Comparison of ENCODE assay signal across 1 cellular context in genomic region chr11:61785837-61786402, GRCh38.
TF ChIP-seq lines count a peak whose summit lies in the region.

No MANE protein-coding gene starts in this region.

TF ChIP-seq in K562, 482 proteins besides CTCF, POLR2A, EP300 and RAD21:
- TF ChIP-seq ELF4 (CRISPR knock-in tag; IDR thresholded peaks at IDR 0.05): no peak
- no peak for TF ChIP-seq BMI1 (IDR thresholded peaks at IDR 0.05; ENCODE audit: low read length)
- no peak for TF ChIP-seq POLR2AphosphoS2 (IDR thresholded peaks at IDR 0.05; ENCODE audit: low read length)
- TF ChIP-seq POLR2G (IDR thresholded peaks at IDR 0.05; ENCODE audit: low read depth, low read length): peak; percentile 73
- TF ChIP-seq, protein P1, sequence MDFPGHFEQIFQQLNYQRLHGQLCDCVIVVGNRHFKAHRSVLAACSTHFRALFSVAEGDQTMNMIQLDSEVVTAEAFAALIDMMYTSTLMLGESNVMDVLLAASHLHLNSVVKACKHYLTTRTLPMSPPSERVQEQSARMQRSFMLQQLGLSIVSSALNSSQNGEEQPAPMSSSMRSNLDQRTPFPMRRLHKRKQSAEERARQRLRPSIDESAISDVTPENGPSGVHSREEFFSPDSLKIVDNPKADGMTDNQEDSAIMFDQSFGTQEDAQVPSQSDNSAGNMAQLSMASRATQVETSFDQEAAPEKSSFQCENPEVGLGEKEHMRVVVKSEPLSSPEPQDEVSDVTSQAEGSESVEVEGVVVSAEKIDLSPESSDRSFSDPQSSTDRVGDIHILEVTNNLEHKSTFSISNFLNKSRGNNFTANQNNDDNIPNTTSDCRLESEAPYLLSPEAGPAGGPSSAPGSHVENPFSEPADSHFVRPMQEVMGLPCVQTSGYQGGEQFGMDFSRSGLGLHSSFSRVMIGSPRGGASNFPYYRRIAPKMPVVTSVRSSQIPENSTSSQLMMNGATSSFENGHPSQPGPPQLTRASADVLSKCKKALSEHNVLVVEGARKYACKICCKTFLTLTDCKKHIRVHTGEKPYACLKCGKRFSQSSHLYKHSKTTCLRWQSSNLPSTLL (IDR thresholded peaks at IDR 0.05): no peak
- TF ChIP-seq TAF7 (tag; IDR thresholded peaks at IDR 0.05): no peak
- TF ChIP-seq ATF3 (IDR thresholded peaks at IDR 0.05): no peak
- TF ChIP-seq ATF3 (CRISPR knock-in tag; conservative IDR thresholded peaks at IDR 0.05): no peak
- no peak for TF ChIP-seq NFATC3 (IDR thresholded peaks at IDR 0.05)
- peak; percentile 7; the same call in 1 of the 2 replicates for TF ChIP-seq POLR2AphosphoS5 (IDR thresholded peaks at IDR 0.05; ENCODE audit: control insufficient read depth, insufficient read depth, low read depth, low read length)
- TF ChIP-seq ARID2 (IDR thresholded peaks at IDR 0.05): no peak
- no peak for TF ChIP-seq HDAC1 (IDR thresholded peaks at IDR 0.05)
- no peak for TF ChIP-seq HBP1 (CRISPR knock-in tag; IDR thresholded peaks at IDR 0.05)
- TF ChIP-seq RBFOX2 (IDR thresholded peaks at IDR 0.05; ENCODE audit: low read depth, low read length): peak; percentile 50; the same call in 1 of the 2 replicates
- TF ChIP-seq BCL6 (CRISPR knock-in tag; IDR thresholded peaks at IDR 0.05): no peak
- no peak for TF ChIP-seq ATF1 (CRISPR knock-in tag; IDR thresholded peaks at IDR 0.05)
- TF ChIP-seq ATF1 (tag; IDR thresholded peaks at IDR 0.05): no peak
- TF ChIP-seq MAFK (IDR thresholded peaks at IDR 0.05; ENCODE audit: low read length): no peak
- TF ChIP-seq, protein P2, sequence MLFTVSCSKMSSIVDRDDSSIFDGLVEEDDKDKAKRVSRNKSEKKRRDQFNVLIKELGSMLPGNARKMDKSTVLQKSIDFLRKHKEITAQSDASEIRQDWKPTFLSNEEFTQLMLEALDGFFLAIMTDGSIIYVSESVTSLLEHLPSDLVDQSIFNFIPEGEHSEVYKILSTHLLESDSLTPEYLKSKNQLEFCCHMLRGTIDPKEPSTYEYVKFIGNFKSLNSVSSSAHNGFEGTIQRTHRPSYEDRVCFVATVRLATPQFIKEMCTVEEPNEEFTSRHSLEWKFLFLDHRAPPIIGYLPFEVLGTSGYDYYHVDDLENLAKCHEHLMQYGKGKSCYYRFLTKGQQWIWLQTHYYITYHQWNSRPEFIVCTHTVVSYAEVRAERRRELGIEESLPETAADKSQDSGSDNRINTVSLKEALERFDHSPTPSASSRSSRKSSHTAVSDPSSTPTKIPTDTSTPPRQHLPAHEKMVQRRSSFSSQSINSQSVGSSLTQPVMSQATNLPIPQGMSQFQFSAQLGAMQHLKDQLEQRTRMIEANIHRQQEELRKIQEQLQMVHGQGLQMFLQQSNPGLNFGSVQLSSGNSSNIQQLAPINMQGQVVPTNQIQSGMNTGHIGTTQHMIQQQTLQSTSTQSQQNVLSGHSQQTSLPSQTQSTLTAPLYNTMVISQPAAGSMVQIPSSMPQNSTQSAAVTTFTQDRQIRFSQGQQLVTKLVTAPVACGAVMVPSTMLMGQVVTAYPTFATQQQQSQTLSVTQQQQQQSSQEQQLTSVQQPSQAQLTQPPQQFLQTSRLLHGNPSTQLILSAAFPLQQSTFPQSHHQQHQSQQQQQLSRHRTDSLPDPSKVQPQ (CRISPR knock-in tag; IDR thresholded peaks at IDR 0.05; ENCODE audit: borderline replicate concordance): no peak
- no peak for TF ChIP-seq ZNF707 (CRISPR knock-in tag; conservative IDR thresholded peaks at IDR 0.05)
TF ChIP-seq in K562: peak in this region for 3.
